Comparison of ENCODE assay signal across 1 cellular context in genomic region chr5:109538692-109539091, GRCh38.
TF ChIP-seq lines count a peak whose summit lies in the region.
"Not testable (repeated sequence)": the region's sequence is repeated elsewhere in the genome, so short reads cannot be mapped to it uniquely, and the experiment has no call there.

No MANE protein-coding gene starts in this region.

TF ChIP-seq in HepG2, 621 proteins besides CTCF, POLR2A, EP300 and RAD21 (continued from another document):
- not testable (repeated sequence) for TF ChIP-seq HNF1A (IDR thresholded peaks at IDR 0.05; ENCODE audit: low read depth); SOX13 (IDR thresholded peaks at IDR 0.05)
- TF ChIP-seq HNF1A (CRISPR knock-in tag; IDR thresholded peaks at IDR 0.05; ENCODE audit: borderline replicate concordance) (peak; percentile 24; the same call in 1 of the 2 replicates), NFIC (IDR thresholded peaks at IDR 0.05; ENCODE audit: low read length) (peak; percentile 80), HNF4A (CRISPR knock-in tag; IDR thresholded peaks at IDR 0.05) (peak; percentile 83), ONECUT2 (CRISPR knock-in tag; IDR thresholded peaks at IDR 0.05) (peak; percentile 86), ZNF800 (CRISPR knock-in tag; IDR thresholded peaks at IDR 0.05) (peak; percentile 38; the same call in 1 of the 2 replicates), FOXO1 (CRISPR knock-in tag; IDR thresholded peaks at IDR 0.05) (0 out of 2 replicates have a peak, but pooled peaks have one; percentile 21), MED1 (CRISPR knock-in tag; IDR thresholded peaks at IDR 0.05) (peak; percentile 72), ZNF609 (CRISPR knock-in tag; IDR thresholded peaks at IDR 0.05; ENCODE audit: borderline replicate concordance) (peak; percentile 26; the same call in 1 of the 2 replicates), PAXIP1 (CRISPR knock-in tag; conservative IDR thresholded peaks at IDR 0.05) (peak; percentile 91), TEAD3 (CRISPR knock-in tag; optimal IDR thresholded peaks at IDR 0.05; ENCODE audit: borderline replicate concordance) (peak; percentile 60), NCOA2 (CRISPR knock-in tag; IDR thresholded peaks at IDR 0.05) (peak; percentile 63), HOXA5 (CRISPR knock-in tag; IDR thresholded peaks at IDR 0.05) (peak; percentile 43; the same call in 1 of the 2 replicates), MEF2D (CRISPR knock-in tag; IDR thresholded peaks at IDR 0.05) (0 out of 2 replicates have a peak, but pooled peaks have one; percentile 25), ARID3A (IDR thresholded peaks at IDR 0.05; ENCODE audit: low read depth, low read length) (peak; percentile 87), SOX13 (CRISPR knock-in tag; conservative IDR thresholded peaks at IDR 0.05 in 1 of 2, IDR thresholded peaks at IDR 0.05 in 1 of 2) (peak in 1 of 2 experiments; percentile 47; a peak in 2 of 4 replicates), ZNF770 (CRISPR knock-in tag; IDR thresholded peaks at IDR 0.05) (peak; percentile 68), NCOR1 (IDR thresholded peaks at IDR 0.05; ENCODE audit: borderline replicate concordance, low read length) (peak; percentile 49; the same call in 1 of the 2 replicates), NR2F6 (IDR thresholded peaks at IDR 0.05) (peak; percentile 63), NR2F6 (CRISPR knock-in tag; IDR thresholded peaks at IDR 0.05) (peak; percentile 61; the same call in 1 of the 2 replicates), POGZ (CRISPR knock-in tag; IDR thresholded peaks at IDR 0.05) (peak; percentile 90), ZNF556 (CRISPR knock-in tag; IDR thresholded peaks at IDR 0.05; ENCODE audit: borderline replicate concordance) (peak; percentile 34; the same call in 1 of the 2 replicates), FOXP4 (CRISPR knock-in tag; IDR thresholded peaks at IDR 0.05) (peak; percentile 76), KDM6A (CRISPR knock-in tag; IDR thresholded peaks at IDR 0.05; ENCODE audit: low read depth) (peak; percentile 48; the same call in 1 of the 2 replicates), CEBPG (CRISPR knock-in tag; IDR thresholded peaks at IDR 0.05) (0 out of 2 replicates have a peak, but pooled peaks have one; percentile 9), ZNF280D (CRISPR knock-in tag; IDR thresholded peaks at IDR 0.05) (peak; percentile 69; the same call in 1 of the 2 replicates)
